10 cellular contexts compared by ENCODE assay signal in genomic region chr11:110435780-110436717, GRCh38. TPM values are rescaled to one million over a fixed set of nuclear protein-coding genes. Genes with fewer than 3 reads are reported as not detected.
DNase-seq lines count a peak whose midpoint lies in the region; ATAC-seq and TF ChIP-seq lines count a peak whose summit lies in the region.
"Had no signal": no experiment of that assay in that cellular context is flagged by ENCODE, and none has a peak within 500 bp of the region (broad histone marks: within the 10 kb centered on the region; RNA-seq: fewer than 3 reads in every experiment).

No MANE protein-coding gene starts in this region.

- TF ChIP-seq CTCF in RWPE2 (IDR thresholded peaks at IDR 0.05; ENCODE audit: poor library complexity, severe bottlenecking): peak; percentile 0
- TF ChIP-seq CTCF in ascending aorta (IDR thresholded peaks at IDR 0.05): no peak

- H3K4me1 Mint-ChIP-seq in stimulated activated memory B cell treated with anti-CD40 and anti-IgM and Interleukin-4, amounts not matched to agents 10 μg/mL and 1 μg/mL and 100 μg/mL, for 72 hours: peaks cover 51% of the 10 kb centered on the region

- H3K4me3 ChIP-seq in RWPE2 (ENCODE audit: severe bottlenecking): no peak overlapping the region
- H3K4me3 ChIP-seq in ascending aorta: no peak overlapping the region
- no peak overlapping the region for H3K4me3 ChIP-seq in H7 (ENCODE audit: insufficient read depth, low read depth, low read length)

- DNase-seq in RWPE2 (ENCODE audit: low spot score) (no peak), left lobe of liver (ENCODE audit: low spot score) (no peak), ascending aorta (ENCODE audit: low spot score in 2 of 2) (no peak), H7 (no peak), A172 (ENCODE audit: low spot score) (no peak)
- DNase-seq: stimulated activated CD4-positive, alpha-beta T cell treated with anti-CD3 and anti-CD28 coated beads, Interleukin-4, amount 100 ng/mL, for 24 hours had no signal

- H3K27me3 ChIP-seq in RWPE2 (ENCODE audit: insufficient read depth, poor library complexity, severe bottlenecking) (no peaks in the 10 kb centered on the region), ascending aorta (no peaks in the 10 kb centered on the region), H7 (ENCODE audit: control insufficient read depth, insufficient read depth, low read length) (no peaks in the 10 kb centered on the region)

- H3K9me3 ChIP-seq in RWPE2 (ENCODE audit: severe bottlenecking) (no peaks in the 10 kb centered on the region), ascending aorta (no peaks in the 10 kb centered on the region)

- H3K27ac ChIP-seq in RWPE2 (ENCODE audit: poor library complexity, severe bottlenecking) (no peak overlapping the region), ascending aorta (peak overlapping the region in 1 of 2 donors; percentile 30)

- peak; percentile 44 for ATAC-seq in GM18517 (IDR thresholded peaks at IDR 0.05; ENCODE audit: unreplicated experiment)
- peak; percentile 48 for ATAC-seq in HG02610 (IDR thresholded peaks at IDR 0.05; ENCODE audit: unreplicated experiment)
- no peak for ATAC-seq in RWPE2 (ENCODE audit: low read depth)
- peak; percentile 9 for ATAC-seq in left lobe of liver
- ATAC-seq in stimulated activated memory B cell treated with anti-CD40 and anti-IgM and Interleukin-4, amounts not matched to agents 10 μg/mL and 1 μg/mL and 100 μg/mL, for 72 hours: no peak

- intact Hi-C loops in ascending aorta (cut with DNase I): loop anchor here (5.0 to 10.0 kb wide), 2 partner anchors 276 to 431 kb away; partner anchors contain the start of gene ARHGAP20

- H3K4me1 ChIP-seq in RWPE2 (ENCODE audit: insufficient read depth, poor library complexity, severe bottlenecking): peaks cover 14% of the 10 kb centered on the region
- peaks cover 0 to 24% of the 10 kb centered on the region in 2 donors for H3K4me1 ChIP-seq in ascending aorta

- peaks cover under 1% of the 10 kb centered on the region for H3K9me3 Mint-ChIP-seq in stimulated activated memory B cell treated with anti-CD40 and anti-IgM and Interleukin-4, amounts not matched to agents 10 μg/mL and 1 μg/mL and 100 μg/mL, for 72 hours
- H3K9me3 Mint-ChIP-seq: IgD-negative memory B cell had no signal

- H3K27ac Mint-ChIP-seq in stimulated activated memory B cell treated with anti-CD40 and anti-IgM and Interleukin-4, amounts not matched to agents 10 μg/mL and 1 μg/mL and 100 μg/mL, for 72 hours: no peak overlapping the region
- H3K27ac Mint-ChIP-seq: IgD-negative memory B cell had no signal

- H3K27me3 Mint-ChIP-seq in stimulated activated memory B cell treated with anti-CD40 and anti-IgM and Interleukin-4, amounts not matched to agents 10 μg/mL and 1 μg/mL and 100 μg/mL, for 72 hours: no peaks in the 10 kb centered on the region
- H3K27me3 Mint-ChIP-seq: IgD-negative memory B cell had no signal

- no peak overlapping the region for H3K4me3 Mint-ChIP-seq in stimulated activated memory B cell treated with anti-CD40 and anti-IgM and Interleukin-4, amounts not matched to agents 10 μg/mL and 1 μg/mL and 100 μg/mL, for 72 hours

- H3K36me3 Mint-ChIP-seq in stimulated activated memory B cell treated with anti-CD40 and anti-IgM and Interleukin-4, amounts not matched to agents 10 μg/mL and 1 μg/mL and 100 μg/mL, for 72 hours: peaks cover 40% of the 10 kb centered on the region

- peaks cover 33% of the 10 kb centered on the region for H3K36me3 ChIP-seq in RWPE2 (ENCODE audit: low read depth)
- H3K36me3 ChIP-seq in ascending aorta: peaks cover 8 to 16% of the 10 kb centered on the region in 2 donors
- no peaks in the 10 kb centered on the region; the same call in 1 of the 2 replicates for H3K36me3 ChIP-seq in H7 (replicated peaks; ENCODE audit: control insufficient read depth, insufficient read depth, low read length)

RNA-seq across cellular contexts. Expression of gene FDX1, which starts 6.3 kb away (rescaled TPM):
- total RNA-seq in left lobe of liver (23.6 TPM), ascending aorta (17.6 TPM)
- 11.5 and 14.0 TPM in 2 replicates for total RNA-seq in H7 (2014; rRNA removed; shearing (Covaris generic))
- 10.9 and 12.3 TPM in 2 replicates for total RNA-seq in A172 (2014; rRNA removed; shearing (Covaris generic))

Comparison
In these comparisons a context has a peak if more than half of its experiments do, and no peak if none do; other contexts are left out.
1. ATAC-seq: peak in GM18517 (single experiment), HG02610 (single experiment) and left lobe of liver (single experiment); none in RWPE2 (single experiment) and stimulated activated memory B cell treated with anti-CD40 and anti-IgM and Interleukin-4, amounts not matched to agents 10 μg/mL and 1 μg/mL and 100 μg/mL, for 72 hours (single experiment).